ENCODE assay signal across 8 cellular contexts in the genomic region with DNA sequence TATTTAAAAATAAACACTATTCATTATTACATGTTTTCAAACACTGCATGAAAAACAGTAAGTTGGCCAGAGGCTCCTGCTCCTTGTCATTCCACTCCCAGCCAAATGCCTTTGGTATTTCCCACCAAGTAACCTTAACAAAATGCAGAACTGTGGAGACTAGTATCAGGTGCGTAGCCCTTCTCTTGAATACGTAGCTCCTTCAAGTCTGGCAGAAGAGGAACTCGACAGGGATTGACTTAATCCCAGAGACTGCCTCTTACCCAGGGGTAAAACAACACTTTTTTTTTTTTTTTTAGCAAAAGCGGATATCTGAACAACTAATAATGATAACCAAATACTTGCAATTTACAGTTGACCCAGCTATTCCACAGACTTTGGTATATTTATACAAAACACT. TPM values are rescaled to one million over a fixed set of nuclear protein-coding genes. Genes with fewer than 3 reads are reported as not detected.
DNase-seq lines count a peak whose midpoint lies in the region; ATAC-seq and TF ChIP-seq lines count a peak whose summit lies in the region.

No MANE protein-coding gene starts in this region.

- TF ChIP-seq CTCF in A673 (conservative IDR thresholded peaks at IDR 0.05; ENCODE audit: low read depth, low read length) (no peak), HFFc6 (IDR thresholded peaks at IDR 0.05) (no peak), body of pancreas (IDR thresholded peaks at IDR 0.05) (no peak)

- H3K27ac ChIP-seq in A673 (ENCODE audit: low read depth, low read length, poor library complexity, severe bottlenecking) (peak overlapping the region; percentile 60), body of pancreas (peak overlapping the region in 3 of 4 donors; percentile 60 to 80 (median 67)), mesodermal cell (ENCODE audit: low read depth, low read length, severe bottlenecking) (no peak overlapping the region)

- DNase-seq in A673 (ENCODE audit: low spot score) (no peak), HFFc6 (no peak), body of pancreas (no peak)

- no peaks in the 10 kb centered on the region for H3K27me3 ChIP-seq in A673 (replicated peaks; ENCODE audit: insufficient read depth, low read depth, low read length, poor library complexity)
- no peaks in the 10 kb centered on the region for H3K27me3 ChIP-seq in body of pancreas

- TF ChIP-seq POLR2A in body of pancreas (IDR thresholded peaks at IDR 0.05) = no peak

- CTCF ChIA-PET in A673 (lab: Charles Lee) = interaction anchor here (0.6 kb wide), 1 partner anchor 182 kb away, joined by 5 read pairs; no protein-coding TSS in a partner anchor

- H3K9me3 ChIP-seq in A673 (ENCODE audit: low read depth, low read length, poor library complexity, severe bottlenecking) (no peaks in the 10 kb centered on the region), body of pancreas (no peaks in the 10 kb centered on the region), mesodermal cell (ENCODE audit: control insufficient read depth, low read length) (no peaks in the 10 kb centered on the region)

- H3K27ac Mint-ChIP-seq in HFFc6 = no peak overlapping the region

- H3K4me1 ChIP-seq in A673 (ENCODE audit: insufficient read depth, low read length, poor library complexity, severe bottlenecking) (peaks cover 23% of the 10 kb centered on the region), body of pancreas (peaks cover 21% of the 10 kb centered on the region), mesodermal cell (ENCODE audit: control insufficient read depth, insufficient read depth, low read length, poor library complexity, severe bottlenecking) (peaks cover 10% of the 10 kb centered on the region)

- H3K4me3 ChIP-seq in A673 (ENCODE audit: low read depth, low read length, poor library complexity, severe bottlenecking) (peak overlapping the region; percentile 70), body of pancreas (peak overlapping the region; percentile 50 to 89), mesodermal cell (ENCODE audit: extremely low read depth, insufficient read depth, low read length, poor library complexity, severe bottlenecking) (peak overlapping the region; percentile 74)

- H3K36me3 ChIP-seq in A673 (ENCODE audit: insufficient read depth, low read length, poor library complexity, severe bottlenecking) (peaks cover 22% of the 10 kb centered on the region), body of pancreas (replicated peaks in 1 of 2; ENCODE audit: insufficient read depth in 1 of 2, low read depth in 2 of 2) (peaks cover 0 to 11% of the 10 kb centered on the region in 2 donors), mesodermal cell (ENCODE audit: control insufficient read depth, insufficient read depth, low read length) (peaks cover 40% of the 10 kb centered on the region)

- ATAC-seq in body of pancreas = no peak
- ATAC-seq in HG03196 (IDR thresholded peaks at IDR 0.05; ENCODE audit: unreplicated experiment) = no peak
- no peak for ATAC-seq in HG03097 (IDR thresholded peaks at IDR 0.05; ENCODE audit: low FRiP score, unreplicated experiment)
- ATAC-seq in GM18517 (IDR thresholded peaks at IDR 0.05; ENCODE audit: unreplicated experiment) = no peak
- ATAC-seq in GM18511 (IDR thresholded peaks at IDR 0.05; ENCODE audit: unreplicated experiment) = no peak

- peaks cover 35% of the 10 kb centered on the region for H3K36me3 Mint-ChIP-seq in HFFc6 (ENCODE audit: low read depth)

- BruUV-seq in A673 (replicated peaks; lab: Mats Ljungman, UMichigan) = no TSS peak

- H3K4me3 Mint-ChIP-seq in HFFc6 = peak overlapping the region; percentile 99

- WGBS in body of pancreas, 2 donors = 6 to 9% methylated on average over 4 of the region's 4 CpGs
- 18 to 41% methylated on average over 3 to 4 of the region's 4 CpGs for WGBS in mesodermal cell (ENCODE audit: insufficient coverage in 2 of 2), 2 experiments

- no peaks in the 10 kb centered on the region; the same call in 1 of the 2 replicates for H3K27me3 Mint-ChIP-seq in HFFc6 (ENCODE audit: insufficient read depth)

- intact Hi-C loops in A673 (cut with micrococcal nuclease; ENCODE audit: unreplicated experiment) (no loop called here), body of pancreas (cut with DNase I) (no loop called here)

- H3K9me3 Mint-ChIP-seq in HFFc6 = no peaks in the 10 kb centered on the region

- H3K4me1 Mint-ChIP-seq in HFFc6 (ENCODE audit: low read depth) = peaks cover 32% of the 10 kb centered on the region

- POLR2A ChIA-PET in A673 (lab: Charles Lee; ENCODE audit: low non-redundant PET) = no interaction called here

RNA-seq across cellular contexts. Expression of a gene that starts 0.7 kb away (rescaled TPM):
- total RNA-seq in A673 (2021) (51.6 and 51.9 TPM in 2 replicates), body of pancreas (10 to 100 TPM in 1 of 2 donors, 1 to 10 TPM in 1; 8.2 to 41.2 TPM)
- 10 to 100 TPM; 27.0 to 32.8 (median 31.5) TPM for total RNA-seq in HFFc6 (2021; fragmentation: NEBNext Ultra II Directional; extraction: Animal tissue kit (Norgen Biotek cat#: 25700))
- 51.4 TPM for polyA plus RNA-seq in mesodermal cell (2013, experiment 1 of 2)
- polyA plus RNA-seq in mesodermal cell (2013, experiment 2 of 2) = 52.3 TPM

RNA-seq across cellular contexts. Expression of a gene that starts 40.8 kb away (rescaled TPM):
- total RNA-seq in A673 (2021) (not detected in 2 replicates), body of pancreas (not detected)
- total RNA-seq in HFFc6 (2021; fragmentation: NEBNext Ultra II Directional; extraction: Animal tissue kit (Norgen Biotek cat#: 25700)) = not detected
- not detected for polyA plus RNA-seq in mesodermal cell (2013, experiment 1 of 2)
- not detected for polyA plus RNA-seq in mesodermal cell (2013, experiment 2 of 2)
